ENCODE assay signal across 9 cellular contexts in genomic region chr15:88465633-88466219, GRCh38. TPM values are rescaled to one million over a fixed set of nuclear protein-coding genes. Genes with fewer than 3 reads are reported as not detected.
DNase-seq lines count a peak whose midpoint lies in the region; ATAC-seq, FAIRE-seq and TF ChIP-seq lines count a peak whose summit lies in the region.
"Had no signal": no experiment of that assay in that cellular context is flagged by ENCODE, and none has a peak within 500 bp of the region (broad histone marks: within the 10 kb centered on the region; RNA-seq: fewer than 3 reads in every experiment).

No MANE protein-coding gene starts in this region.

- ATAC-seq in GM21529 (IDR thresholded peaks at IDR 0.05; ENCODE audit: unreplicated experiment): no peak

- peak overlapping the region; percentile 56 for H3K4ac ChIP-seq in trophoblast cell (ENCODE audit: low read depth, low read length)
- no peak overlapping the region for H3K4ac ChIP-seq in neuronal stem cell (ENCODE audit: low read length)

- TF ChIP-seq POLR2A in endothelial cell of umbilical vein (IDR thresholded peaks at IDR 0.05; ENCODE audit: low read depth, low read length) (peak; percentile 38), H54 (IDR thresholded peaks at IDR 0.05; ENCODE audit: low read depth, low read length) (no peak)

- H2BK5ac ChIP-seq in trophoblast cell (ENCODE audit: low read depth, low read length, poor library complexity) (peak overlapping the region; percentile 58), neuronal stem cell (ENCODE audit: low read length) (no peak overlapping the region)

- H3K4me3 ChIP-seq in OCI-LY3 (ENCODE audit: low read length): 0 out of 2 replicates have a peak overlapping the region, but pooled peaks have one; percentile 87
- peak overlapping the region in 1 of 3 experiments; percentile 84 for H3K4me3 ChIP-seq in endothelial cell of umbilical vein (replicated peaks in 1 of 3; ENCODE audit: insufficient read depth in 1 of 3, low read depth in 1 of 3, low read length in 3 of 3)
- no peak overlapping the region for H3K4me3 ChIP-seq in trophoblast cell (ENCODE audit: low read depth, low read length)
- peak overlapping the region in 1 of 2 donors; percentile 88 for H3K4me3 ChIP-seq in neuronal stem cell (ENCODE audit: low read length in 2 of 2)

- H4K8ac ChIP-seq in trophoblast cell (ENCODE audit: low read depth, low read length) (no peak overlapping the region), neuronal stem cell (ENCODE audit: low read depth, low read length) (no peak overlapping the region)

- H3K14ac ChIP-seq in trophoblast cell (ENCODE audit: low read length): no peak overlapping the region
- no peak overlapping the region for H3K14ac ChIP-seq in neuronal stem cell (ENCODE audit: low read length)

- H2BK120ac ChIP-seq in trophoblast cell (ENCODE audit: insufficient read depth, low read length, poor library complexity) (no peak overlapping the region), neuronal stem cell (ENCODE audit: low read depth, low read length) (no peak overlapping the region)

- BruUV-seq in endothelial cell of umbilical vein (replicated peaks; lab: Mats Ljungman, UMichigan): no TSS peak

- H4K91ac ChIP-seq in trophoblast cell (ENCODE audit: low read depth, low read length): peak overlapping the region; percentile 63
- H4K91ac ChIP-seq in neuronal stem cell (ENCODE audit: low read depth, low read length, poor library complexity): no peak overlapping the region

- H3K9ac ChIP-seq in OCI-LY3 (ENCODE audit: low read length) (no peak overlapping the region; the same call in 1 of the 2 replicates), endothelial cell of umbilical vein (replicated peaks; ENCODE audit: extremely low read depth, insufficient read depth, low read length) (peak overlapping the region; percentile 92), trophoblast cell (ENCODE audit: low read length) (no peak overlapping the region), neuronal stem cell (ENCODE audit: low read depth, low read length, poor library complexity) (no peak overlapping the region)

- no CpG with 5 or more reads among the region's 4 CpGs for WGBS in trophoblast cell (ENCODE audit: extremely low coverage, insufficient coverage, insufficient read length)
- no CpG with 5 or more reads among the region's 4 CpGs for WGBS in neuronal stem cell (ENCODE audit: extremely low coverage in 2 of 2, insufficient read length in 2 of 2, insufficient replicate concordance in 1 of 2), 2 donors

- H2BK12ac ChIP-seq in trophoblast cell (ENCODE audit: low read length) (peak overlapping the region; percentile 50), neuronal stem cell (ENCODE audit: low read length) (no peak overlapping the region)

- no peak overlapping the region for H3K18ac ChIP-seq in trophoblast cell (ENCODE audit: low read length)
- no peak overlapping the region for H3K18ac ChIP-seq in neuronal stem cell (ENCODE audit: low read length)

- no peak for TF ChIP-seq CTCF in OCI-LY3 (IDR thresholded peaks at IDR 0.05; ENCODE audit: low read depth, low read length)
- TF ChIP-seq CTCF in endothelial cell of umbilical vein (IDR thresholded peaks at IDR 0.05; ENCODE audit: extremely low read depth in 1 of 2, insufficient read depth in 1 of 2, low read depth in 1 of 2, low read length in 2 of 2): no peak

- H3K4me1 ChIP-seq in OCI-LY3 (ENCODE audit: low read length) (peaks cover 35% of the 10 kb centered on the region), endothelial cell of umbilical vein (ENCODE audit: control insufficient read depth, extremely low read depth, insufficient read depth, low read length) (peaks cover 37% of the 10 kb centered on the region), trophoblast cell (ENCODE audit: control insufficient read depth in 1 of 2, insufficient read depth in 2 of 2, low read length in 2 of 2) (peaks cover 8 to 15% of the 10 kb centered on the region in 2 experiments), neuronal stem cell (ENCODE audit: control insufficient read depth in 2 of 2, insufficient read depth in 1 of 2, low read depth in 1 of 2, low read length in 2 of 2) (peaks cover 5% of the 10 kb centered on the region in 2 donors)

- peaks cover 53% of the 10 kb centered on the region for H3K36me3 ChIP-seq in OCI-LY3 (replicated peaks; ENCODE audit: low read depth, low read length)
- H3K36me3 ChIP-seq in endothelial cell of umbilical vein (ENCODE audit: control insufficient read depth in 2 of 2, extremely low read depth in 1 of 2, insufficient read depth in 2 of 2, low read length in 2 of 2): peaks cover 2 to 14% of the 10 kb centered on the region in 2 experiments
- H3K36me3 ChIP-seq in trophoblast cell (ENCODE audit: control insufficient read depth in 1 of 2, insufficient read depth in 2 of 2, low read length in 2 of 2): peaks cover 3 to 12% of the 10 kb centered on the region in 2 experiments
- peaks cover 16 to 58% of the 10 kb centered on the region in 2 donors for H3K36me3 ChIP-seq in neuronal stem cell (replicated peaks in 1 of 2; ENCODE audit: control insufficient read depth in 2 of 2, insufficient read depth in 2 of 2, low read length in 2 of 2)

- peaks cover 17% of the 10 kb centered on the region for H3K79me1 ChIP-seq in trophoblast cell (ENCODE audit: low read length)
- no peaks in the 10 kb centered on the region for H3K79me1 ChIP-seq in neuronal stem cell (ENCODE audit: low read depth, low read length)

- no peak overlapping the region for H2BK15ac ChIP-seq in neuronal stem cell (ENCODE audit: low read length)

- H3K27ac ChIP-seq in OCI-LY3 (ENCODE audit: low read length) (no peak overlapping the region), endothelial cell of umbilical vein (ENCODE audit: insufficient read depth, low read depth, low read length) (peak overlapping the region; percentile 96), trophoblast cell (ENCODE audit: low read depth, low read length) (peak overlapping the region; percentile 41), neuronal stem cell (replicated peaks; ENCODE audit: low read length) (no peak overlapping the region)

- no peak overlapping the region for H3K23ac ChIP-seq in trophoblast cell (ENCODE audit: low read length)
- H3K23ac ChIP-seq in neuronal stem cell (ENCODE audit: low read depth, low read length, poor library complexity): no peak overlapping the region

- POLR2A ChIA-PET in endothelial cell of umbilical vein (lab: Charles Lee): no interaction called here

- H3K4me2 ChIP-seq in OCI-LY3 (ENCODE audit: low read length) (peak overlapping the region; percentile 91), endothelial cell of umbilical vein (ENCODE audit: insufficient read depth, low read length) (peak overlapping the region; percentile 73), trophoblast cell (ENCODE audit: low read length) (no peak overlapping the region), neuronal stem cell (ENCODE audit: insufficient read depth, low read length, poor library complexity, severe bottlenecking) (no peak overlapping the region)

- DNase-seq in NOMO-1 (lab: John Stamatoyannopoulos, UW; ENCODE audit: unreplicated experiment in 2 of 2): peak; percentile 39 to 51
- DNase-seq in NOMO-1 treated with dmso at 0.1 percent for 144 hours (lab: John Stamatoyannopoulos, UW; ENCODE audit: unreplicated experiment): no peak
- DNase-seq in endothelial cell of umbilical vein (ENCODE audit: low read depth, low spot score): peak; percentile 64
- peak; percentile 82 to 92 for DNase-seq in trophoblast cell
- DNase-seq in H54 (ENCODE audit: insufficient read length, low spot score): no peak
- no peak for DNase-seq in neuronal stem cell (ENCODE audit: low spot score)

- FAIRE-seq in endothelial cell of umbilical vein (lab: Jason Lieb, UNC) (peak; percentile 70), H54 (lab: Jason Lieb, UNC) (no peak)
- FAIRE-seq: A204.1 had no signal

- CTCF ChIA-PET in endothelial cell of umbilical vein (lab: Charles Lee): interaction anchor here (2.6 kb wide), 1 partner anchor 10 kb away, joined by 26 read pairs; no protein-coding TSS in a partner anchor

- dilution Hi-C loops in endothelial cell of umbilical vein (cut with MboI; ENCODE audit: extremely low pct_ligation_motif_present, low sequenced_read_pairs): no loop called here

- no peak overlapping the region for H4K12ac ChIP-seq in trophoblast cell (ENCODE audit: low read depth, low read length)

- intact Hi-C loops in endothelial cell of umbilical vein (cut with micrococcal nuclease): loop anchor here (2.0 to 5.0 kb wide), 3 partner anchors 157 to 431 kb away; partner anchors contain the start of gene AEN

- H3K79me2 ChIP-seq in OCI-LY3 (ENCODE audit: low read length) (peaks cover 60% of the 10 kb centered on the region), endothelial cell of umbilical vein (ENCODE audit: control insufficient read depth, insufficient read depth, low read length) (peaks cover 43% of the 10 kb centered on the region), trophoblast cell (ENCODE audit: control insufficient read depth, insufficient read depth, low read length, poor library complexity) (peaks cover 6% of the 10 kb centered on the region)

- H3K27me3 ChIP-seq in OCI-LY3 (ENCODE audit: low read depth, low read length) (no peaks in the 10 kb centered on the region), endothelial cell of umbilical vein (ENCODE audit: control insufficient read depth in 2 of 2, insufficient read depth in 2 of 2, low read length in 2 of 2) (no peaks in the 10 kb centered on the region), trophoblast cell (ENCODE audit: insufficient read depth, low read length) (no peaks in the 10 kb centered on the region), neuronal stem cell (ENCODE audit: control insufficient read depth in 3 of 3, insufficient read depth in 3 of 3, low read depth in 1 of 3, low read length in 3 of 3) (no peaks in the 10 kb centered on the region)

- H2AK5ac ChIP-seq in trophoblast cell (ENCODE audit: low read length) (no peak overlapping the region), neuronal stem cell (ENCODE audit: low read depth, low read length) (no peak overlapping the region)

- H3K9me1 ChIP-seq in endothelial cell of umbilical vein (replicated peaks; ENCODE audit: control insufficient read depth, extremely low read depth, insufficient read depth, low read length): no peaks in the 10 kb centered on the region

- H3K9me3 ChIP-seq in OCI-LY3 (ENCODE audit: insufficient read depth, low read length): no peaks in the 10 kb centered on the region
- H3K9me3 ChIP-seq in endothelial cell of umbilical vein (replicated peaks; ENCODE audit: control insufficient read depth, insufficient read depth, low read length): no peaks in the 10 kb centered on the region
- H3K9me3 ChIP-seq in trophoblast cell (ENCODE audit: insufficient read depth, low read depth, low read length): no peaks in the 10 kb centered on the region
- no peaks in the 10 kb centered on the region for H3K9me3 ChIP-seq in neuronal stem cell (replicated peaks in 1 of 2; ENCODE audit: control insufficient read depth in 2 of 2, insufficient read depth in 1 of 2, low read depth in 1 of 2, low read length in 2 of 2)

- H2AFZ ChIP-seq in OCI-LY3 (ENCODE audit: low read depth, low read length) (no peak overlapping the region), endothelial cell of umbilical vein (ENCODE audit: low read depth, low read length) (no peak overlapping the region), trophoblast cell (ENCODE audit: insufficient read depth, low read length, poor library complexity) (no peak overlapping the region), neuronal stem cell (ENCODE audit: low read length) (no peak overlapping the region)

- H4K20me1 ChIP-seq in OCI-LY3 (ENCODE audit: insufficient read depth, low read length) (peaks cover 8% of the 10 kb centered on the region; the same call in 1 of the 2 replicates), endothelial cell of umbilical vein (replicated peaks; ENCODE audit: control insufficient read depth, extremely low read depth, insufficient read depth, low read length) (no peaks in the 10 kb centered on the region)

RNA-seq across cellular contexts. Expression of gene MRPL46, which starts 1.5 kb away (rescaled TPM):
- total RNA-seq in endothelial cell of umbilical vein: 27.9 and 30.9 TPM in 2 replicates
- 21.6 and 24.5 TPM in 2 replicates for polyA plus RNA-seq in endothelial cell of umbilical vein
- 35.5 and 39.3 TPM in 2 replicates for polyA plus RNA-seq in endothelial cell of umbilical vein (2011; cell fraction: cytosol; rRNA removed)
- polyA plus RNA-seq in endothelial cell of umbilical vein (2011; cell fraction: nucleus; rRNA removed): 19.9 and 23.2 TPM in 2 replicates
- 25.7 and 30.2 TPM in 2 replicates for polyA plus RNA-seq in endothelial cell of umbilical vein (2012)
- 11.0 and 12.1 TPM in 2 replicates for polyA minus RNA-seq in endothelial cell of umbilical vein
- 12.5 TPM for polyA minus RNA-seq in endothelial cell of umbilical vein (2011; cell fraction: cytosol; rRNA and poly(A)+ RNA removed)
- polyA minus RNA-seq in endothelial cell of umbilical vein (2011; cell fraction: nucleus; rRNA and poly(A)+ RNA removed): 18.4 and 22.1 TPM in 2 replicates
- 34.0 and 34.5 TPM in 2 replicates for polyA plus RNA-seq in trophoblast cell (2013)
- polyA plus RNA-seq in neuronal stem cell (2013, experiment 1 of 2): 26.2 TPM
- 25.7 TPM for polyA plus RNA-seq in neuronal stem cell (2013, experiment 2 of 2)

RNA-seq across cellular contexts. Expression of gene MRPS11, which starts 1.8 kb away (rescaled TPM):
- total RNA-seq in endothelial cell of umbilical vein: 66.3 and 71.7 TPM in 2 replicates
- 97.9 and 111 TPM in 2 replicates for polyA plus RNA-seq in endothelial cell of umbilical vein
- 135 and 140 TPM in 2 replicates for polyA plus RNA-seq in endothelial cell of umbilical vein (2011; cell fraction: cytosol; rRNA removed)
- polyA plus RNA-seq in endothelial cell of umbilical vein (2011; cell fraction: nucleus; rRNA removed): 53.4 and 66.0 TPM in 2 replicates
- 59.9 and 80.2 TPM in 2 replicates for polyA plus RNA-seq in endothelial cell of umbilical vein (2012)
- 31.1 and 47.0 TPM in 2 replicates for polyA minus RNA-seq in endothelial cell of umbilical vein
- 55.4 TPM for polyA minus RNA-seq in endothelial cell of umbilical vein (2011; cell fraction: cytosol; rRNA and poly(A)+ RNA removed)
- 16.1 and 20.7 TPM in 2 replicates for polyA minus RNA-seq in endothelial cell of umbilical vein (2011; cell fraction: nucleus; rRNA and poly(A)+ RNA removed)
- 61.6 and 62.4 TPM in 2 replicates for polyA plus RNA-seq in trophoblast cell (2013)
- 31.3 TPM for polyA plus RNA-seq in neuronal stem cell (2013, experiment 1 of 2)
- polyA plus RNA-seq in neuronal stem cell (2013, experiment 2 of 2): 29.5 TPM

Comparison
In these comparisons a context has a peak if more than half of its experiments do, and no peak if none do; other contexts are left out.
1. DNase-seq: peak in NOMO-1 (2 of 2), endothelial cell of umbilical vein (single experiment) and trophoblast cell (2 of 2); none in NOMO-1 treated with dmso at 0.1 percent for 144 hours (single experiment), H54 (single experiment) and neuronal stem cell (single experiment).
2. H3K27ac ChIP-seq: peak in endothelial cell of umbilical vein (single experiment) and trophoblast cell (single experiment); none in OCI-LY3 (single experiment) and neuronal stem cell (single experiment).
3. H3K4me2 ChIP-seq: peak in OCI-LY3 (single experiment) and endothelial cell of umbilical vein (single experiment); none in trophoblast cell (single experiment) and neuronal stem cell (single experiment).